ENCODE assay signal across 18 cellular contexts in genomic region chr3:71187715-71188114, GRCh38.
"Had no signal": no experiment of that assay in that cellular context is flagged by ENCODE, and none has a peak within 500 bp of the region (broad histone marks: within the 10 kb centered on the region; RNA-seq: fewer than 3 reads in every experiment).

No MANE protein-coding gene starts in this region.

- DNase-seq: dorsolateral prefrontal cortex; effector CD4-positive, alpha-beta T cell; kidney; lower lobe of right lung; naive thymus-derived CD8-positive, alpha-beta T cell; nephron progenitor cell; nucleus accumbens; psoas muscle; right lobe of liver; small intestine; stimulated activated CD4-positive, alpha-beta T cell treated with anti-CD3 and anti-CD28 coated beads, Interleukin-15, amount 100 ng/mL, for 24 hours; stimulated activated CD4-positive, alpha-beta T cell treated with anti-CD3 and anti-CD28 coated beads, Interleukin-2, amount 100 ng/mL, for 48 hours; stimulated activated naive B cell treated with anti-CD40 and anti-IgM and Interleukin-4, amounts not matched to agents 10 μg/mL and 1 μg/mL and 100 μg/mL, for 72 hours; substantia nigra; testis; tibial artery had no signal

- H3K4me3 ChIP-seq: dorsolateral prefrontal cortex, lower lobe of right lung, psoas muscle, right lobe of liver, testis, tibial artery had no signal

- H3K36me3 ChIP-seq: lower lobe of right lung, right lobe of liver, tibial artery had no signal

- ATAC-seq: left lobe of liver; lower lobe of right lung; naive thymus-derived CD8-positive, alpha-beta T cell; psoas muscle; right lobe of liver; stimulated activated naive B cell treated with anti-CD40 and anti-IgM and Interleukin-4, amounts not matched to agents 10 μg/mL and 1 μg/mL and 100 μg/mL, for 72 hours had no signal

- H3K9me3 Mint-ChIP-seq: naive thymus-derived CD8-positive, alpha-beta T cell; nephron progenitor cell had no signal

- H3K4me3 Mint-ChIP-seq: naive thymus-derived CD8-positive, alpha-beta T cell; nephron progenitor cell; stimulated activated naive B cell treated with anti-CD40 and anti-IgM and Interleukin-4, amounts not matched to agents 10 μg/mL and 1 μg/mL and 100 μg/mL, for 72 hours; type B pancreatic cell had no signal

- H3K4me1 ChIP-seq: psoas muscle, testis had no signal

- H3K27me3 ChIP-seq: dorsolateral prefrontal cortex, right lobe of liver, testis, tibial artery had no signal

- H3K27ac Mint-ChIP-seq: nephron progenitor cell, type B pancreatic cell had no signal

- H3K9me3 ChIP-seq: lower lobe of right lung, psoas muscle, right lobe of liver, testis, tibial artery had no signal

- H3K27ac ChIP-seq: dorsolateral prefrontal cortex, lower lobe of right lung, psoas muscle, testis, tibial artery had no signal

- H3K27me3 Mint-ChIP-seq: naive thymus-derived CD8-positive, alpha-beta T cell; stimulated activated naive B cell treated with anti-CD40 and anti-IgM and Interleukin-4, amounts not matched to agents 10 μg/mL and 1 μg/mL and 100 μg/mL, for 72 hours; type B pancreatic cell had no signal
